16 cellular contexts compared by ENCODE assay signal in the genomic region with DNA sequence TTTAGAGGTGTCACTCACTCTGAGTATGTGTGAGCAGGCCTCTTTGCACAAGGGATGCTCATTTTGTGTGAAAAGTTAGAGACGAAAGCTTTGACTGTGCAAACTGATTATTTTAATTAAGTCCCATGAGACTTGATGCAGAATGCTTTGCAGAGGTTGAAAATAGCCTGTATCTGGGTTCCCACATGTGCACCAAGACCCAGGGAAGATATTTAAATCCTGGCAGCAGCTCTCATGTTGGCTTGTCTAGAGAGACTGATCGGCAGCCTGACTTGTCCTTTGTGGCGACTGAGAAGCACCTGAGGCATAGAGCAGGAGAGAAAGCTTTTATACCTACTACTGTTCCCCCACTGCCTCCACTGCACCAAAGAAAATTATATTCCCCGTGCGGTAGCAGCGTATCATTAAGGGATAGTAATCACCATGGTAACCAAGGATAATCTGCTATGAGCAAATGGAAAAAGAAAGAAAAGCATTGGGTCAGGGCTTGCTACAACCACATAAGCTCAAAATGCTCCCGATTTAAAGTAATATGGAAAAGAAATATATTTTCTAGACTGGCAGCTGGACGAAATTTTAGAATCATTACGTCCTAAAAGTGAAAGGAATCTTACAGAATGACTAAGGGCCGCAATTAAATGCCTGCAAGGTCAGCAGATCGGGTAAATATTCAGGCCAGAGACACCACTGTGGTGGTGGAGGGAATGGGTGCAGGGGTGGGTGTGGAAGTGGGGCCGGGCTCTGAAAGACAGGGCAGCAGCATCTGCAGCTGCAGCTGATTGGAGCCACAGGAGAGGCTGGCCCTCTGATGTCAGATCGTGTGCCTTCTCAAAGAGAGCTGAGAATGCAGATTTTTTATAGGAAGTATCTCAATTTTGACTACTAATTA.
DNase-seq lines count a peak whose midpoint lies in the region; ATAC-seq, FAIRE-seq and TF ChIP-seq lines count a peak whose summit lies in the region.
"Had no signal": no experiment of that assay in that cellular context is flagged by ENCODE, and none has a peak within 500 bp of the region (broad histone marks: within the 10 kb centered on the region; RNA-seq: fewer than 3 reads in every experiment).

No MANE protein-coding gene starts in this region.

- no peaks in the 10 kb centered on the region for H3K9me3 ChIP-seq in K562 (replicated peaks; ENCODE audit: control insufficient read depth, insufficient read depth, low read depth, low read length)
- H3K9me3 ChIP-seq: body of pancreas, mucosa of descending colon had no signal

- no peaks in the 10 kb centered on the region for H4K20me1 ChIP-seq in K562 (replicated peaks; ENCODE audit: control insufficient read depth, insufficient read depth, low read length)

- TF ChIP-seq RAD21 in K562 (CRISPR knock-in tag; conservative IDR thresholded peaks at IDR 0.05 in 1 of 2, IDR thresholded peaks at IDR 0.05 in 1 of 2) = no peak

- POLR2A ChIA-PET in K562 (lab: Yijun Ruan, JAX) = interaction anchor here (0.5 to 1.3 kb wide), 3 partner anchors 10 to 153 kb away, joined by 3 to 6 read pairs (median 3); no protein-coding TSS in a partner anchor

- H3K36me3 ChIP-seq in K562 (ENCODE audit: control insufficient read depth, insufficient read depth, low read length) = no peaks in the 10 kb centered on the region
- H3K36me3 ChIP-seq: WERI-Rb-1 had no signal

- peaks cover 3 to 12% of the 10 kb centered on the region in 2 experiments for H3K4me1 ChIP-seq in K562 (replicated peaks in 1 of 2; ENCODE audit: control insufficient read depth in 2 of 2, insufficient read depth in 2 of 2, low read length in 2 of 2)
- H3K4me1 ChIP-seq: body of pancreas had no signal

- H3K4me3 ChIP-seq in K562 = no peak overlapping the region
- H3K4me3 ChIP-seq: body of pancreas, mucosa of descending colon had no signal

- no peaks in the 10 kb centered on the region for H3K79me2 ChIP-seq in K562 (ENCODE audit: control insufficient read depth, insufficient read depth, low read length)

- 21% methylated on average over 13 of the region's 13 CpGs for WGBS in K562 (ENCODE audit: insufficient coverage, low coverage, missing lambda C conversion rate)

- in situ Hi-C loops in K562 (cut with MboI) = loop anchor here (5.0 kb wide), 1 partner anchor 198 kb away; no protein-coding TSS in a partner anchor

- DNase-seq in M059J (ENCODE audit: low read depth) = peak; percentile 3
- no peak for DNase-seq in K562 (ENCODE audit: extremely low read depth in 1 of 4, low spot score in 3 of 4)
- no peak for DNase-seq in left ventricle myocardium superior
- DNase-seq in superior temporal gyrus (ENCODE audit: extremely low spot score) = peak; percentile 67
- no peak for DNase-seq in activated effector memory CD4-positive, alpha-beta T cell treated with Interleukin-2 at 50 U/mL for 16 hours
- no peak for DNase-seq in NCI-H82 treated with DMSO at 0.1 percent for 48 hours (lab: John Stamatoyannopoulos, UW; ENCODE audit: unreplicated experiment)
- DNase-seq: activated effector memory CD4-positive, alpha-beta T cell treated with anti-CD3 and anti-CD28 coated beads, Interleukin-2, amount 50 U/mL, for 16 hours; CD4-positive, alpha-beta T cell; mucosa of descending colon; NCI-H2171 treated with DMSO at 0.1 percent for 48 hours; trophoblast cell; WERI-Rb-1 had no signal

- no peak for TF ChIP-seq EP300 in K562 (IDR thresholded peaks at IDR 0.05; ENCODE audit: low read length)

- H3K9me1 ChIP-seq in K562 (ENCODE audit: control insufficient read depth, insufficient read depth, low read length) = no peaks in the 10 kb centered on the region

- no peak overlapping the region for H3K9ac ChIP-seq in K562 (ENCODE audit: insufficient read depth in 1 of 2, low read depth in 2 of 2, low read length in 2 of 2)

- intact Hi-C loops in K562 (cut with micrococcal nuclease) (loop anchor here (5.0 to 10.0 kb wide), 4 partner anchors 110 to 1050 kb away; a partner anchor contains a TSS), left ventricle myocardium superior (cut with micrococcal nuclease) (no loop called here)

- no peak for TF ChIP-seq CTCF in K562 (IDR thresholded peaks at IDR 0.05 in 2 of 3, conservative IDR thresholded peaks at IDR 0.05 in 1 of 3; ENCODE audit: insufficient read depth in 2 of 3, low read depth in 1 of 3, low read length in 3 of 3)

- ATAC-seq in K562 (no peak), left ventricle myocardium superior (peak; percentile 75), HG03354 (IDR thresholded peaks at IDR 0.05; ENCODE audit: poor library complexity, severe bottlenecking, unreplicated experiment) (no peak), GM19035 (IDR thresholded peaks at IDR 0.05; ENCODE audit: unreplicated experiment) (no peak)
- ATAC-seq: body of pancreas, mucosa of descending colon had no signal

- CTCF ChIA-PET in K562 (lab: Yijun Ruan, JAX; ENCODE audit: low intra/inter-chr PET ratio) = interaction anchor here (0.7 kb wide), 1 partner anchor 204 kb away, joined by 3 read pairs; no protein-coding TSS in a partner anchor

- peaks cover 0 to 5% of the 10 kb centered on the region in 2 experiments; a peak in 1 of 5 replicates for H3K27me3 ChIP-seq in K562 (ENCODE audit: control insufficient read depth in 2 of 2, insufficient read depth in 2 of 2, low read length in 2 of 2)
- H3K27me3 ChIP-seq: body of pancreas had no signal

- no peak overlapping the region for H3K4me2 ChIP-seq in K562 (ENCODE audit: insufficient read depth, low read length)

- no TSS peak for BruUV-seq in K562 (replicated peaks; lab: Mats Ljungman, UMichigan)

- no peak for TF ChIP-seq POLR2A in K562 (conservative IDR thresholded peaks at IDR 0.05)

- no peak overlapping the region for H2AFZ ChIP-seq in K562 (ENCODE audit: low read depth, low read length)

- no peak overlapping the region for H3K27ac ChIP-seq in K562 (ENCODE audit: extremely low read depth, low read depth, low read length)
- H3K27ac ChIP-seq: body of pancreas, WERI-Rb-1 had no signal

- no peak for FAIRE-seq in K562 (lab: Jason Lieb, UNC)
- FAIRE-seq: keratinocyte had no signal

TF ChIP-seq in K562, 482 proteins besides CTCF, POLR2A, EP300 and RAD21:
- TF ChIP-seq ELF1 (tag; IDR thresholded peaks at IDR 0.05) (no peak), RFX1 (IDR thresholded peaks at IDR 0.05) (peak; percentile 66), KLF13 (tag; IDR thresholded peaks at IDR 0.05; ENCODE audit: borderline replicate concordance, low read depth) (no peak), SRSF3 (IDR thresholded peaks at IDR 0.05; ENCODE audit: insufficient read depth, low read length) (no peak)
TF ChIP-seq in K562: peak in this region for 1.

Comparison
In these comparisons a context has a peak if more than half of its experiments do, and no peak if none do; other contexts are left out.
1. DNase-seq: peak in M059J (single experiment) and superior temporal gyrus (single experiment); none in K562 (0 of 4), left ventricle myocardium superior (single experiment), activated effector memory CD4-positive, alpha-beta T cell treated with Interleukin-2 at 50 U/mL for 16 hours (single experiment) and NCI-H82 treated with DMSO at 0.1 percent for 48 hours (single experiment).